In genomic region chr17:60639019-60639330, GRCh38 we compare ENCODE assay signal across 10 cellular contexts. TPM values are rescaled to one million over a fixed set of nuclear protein-coding genes. Genes with fewer than 3 reads are reported as not detected.
DNase-seq lines count a peak whose midpoint lies in the region; ATAC-seq, FAIRE-seq and TF ChIP-seq lines count a peak whose summit lies in the region.
"Had no signal": no experiment of that assay in that cellular context is flagged by ENCODE, and none has a peak within 500 bp of the region (broad histone marks: within the 10 kb centered on the region; RNA-seq: fewer than 3 reads in every experiment).

No MANE protein-coding gene starts in this region.

- H3K9ac ChIP-seq in HepG2 (ENCODE audit: insufficient read depth, low read depth, low read length), result no peak overlapping the region
- H3K9ac ChIP-seq in PC-3 (ENCODE audit: low read length), result no peak overlapping the region
- no peak overlapping the region for H3K9ac ChIP-seq in GM12878 (ENCODE audit: control insufficient read depth, insufficient read depth, low read length)

- SMC1A ChIA-PET in GM12878 (lab: Charles Lee; ENCODE audit: uncharacterized antibody, unreplicated experiment), result interaction anchor here (0.7 to 1.3 kb wide), 5 partner anchors 16 to 224 kb away, joined by 3 to 4 read pairs (median 4); no protein-coding TSS in a partner anchor

- H3K9me3 Mint-ChIP-seq in osteocyte (ENCODE audit: unreplicated experiment), result no peaks in the 10 kb centered on the region
- no peaks in the 10 kb centered on the region for H3K9me3 Mint-ChIP-seq in activated CD8-positive, alpha-beta T cell treated with anti-CD3 and anti-CD28 coated beads for 36 hours
- H3K9me3 Mint-ChIP-seq: T-cell had no signal

- H3K4me3 Mint-ChIP-seq in osteocyte (ENCODE audit: unreplicated experiment), result no peak overlapping the region
- no peak overlapping the region for H3K4me3 Mint-ChIP-seq in activated CD8-positive, alpha-beta T cell treated with anti-CD3 and anti-CD28 coated beads for 36 hours
- H3K4me3 Mint-ChIP-seq: T-cell had no signal

- H3K36me3 ChIP-seq in HepG2 (replicated peaks in 1 of 2; ENCODE audit: control insufficient read depth in 1 of 2, insufficient read depth in 2 of 2, low read length in 2 of 2) (peaks cover 15 to 42% of the 10 kb centered on the region in 2 experiments), right lobe of liver (peaks cover 0 to 19% (median 0%) of the 10 kb centered on the region in 4 donors), PC-3 (ENCODE audit: low read depth, low read length) (peaks cover 9% of the 10 kb centered on the region; the same call in 1 of the 2 replicates), GM12878 (ENCODE audit: control insufficient read depth in 2 of 2, insufficient read depth in 2 of 2, low read length in 1 of 2) (peaks cover 2 to 17% of the 10 kb centered on the region in 2 experiments)
- peaks cover 9% of the 10 kb centered on the region for H3K36me3 ChIP-seq in effector memory CD4-positive, alpha-beta T cell (ENCODE audit: control insufficient read depth, insufficient read depth, low read length)
- H3K36me3 ChIP-seq: SJCRH30 had no signal

- no peaks in the 10 kb centered on the region for H3K27me3 ChIP-seq in HepG2 (ENCODE audit: control insufficient read depth in 1 of 2, insufficient read depth in 2 of 2, low read length in 2 of 2)
- H3K27me3 ChIP-seq in right lobe of liver, result no peaks in the 10 kb centered on the region
- no peaks in the 10 kb centered on the region for H3K27me3 ChIP-seq in PC-3 (ENCODE audit: low read length)
- no peaks in the 10 kb centered on the region for H3K27me3 ChIP-seq in GM12878 (replicated peaks in 1 of 2; ENCODE audit: control insufficient read depth in 2 of 2, insufficient read depth in 2 of 2, low read length in 1 of 2)
- H3K27me3 ChIP-seq in effector memory CD4-positive, alpha-beta T cell (replicated peaks; ENCODE audit: control insufficient read depth, insufficient read depth, low read length, poor library complexity, severe bottlenecking), result no peaks in the 10 kb centered on the region
- H3K27me3 ChIP-seq: SJCRH30 had no signal

- RAD21 ChIA-PET in GM12878 (lab: Charles Lee; ENCODE audit: unreplicated experiment), result interaction anchor here (0.7 to 2.7 kb wide), 5 partner anchors 33 to 253 kb away, joined by 3 to 11 read pairs (median 3); partner anchors contain the start of gene PPM1D

- peaks cover 3% of the 10 kb centered on the region for H3F3A ChIP-seq in PC-3 (ENCODE audit: low read length, unreplicated experiment)

- H3K36me3 Mint-ChIP-seq in osteocyte (ENCODE audit: unreplicated experiment), result peaks cover 24% of the 10 kb centered on the region
- H3K36me3 Mint-ChIP-seq in activated CD8-positive, alpha-beta T cell treated with anti-CD3 and anti-CD28 coated beads for 36 hours (ENCODE audit: low read depth), result peaks cover 13% of the 10 kb centered on the region

- H3K27ac ChIP-seq in HepG2 (ENCODE audit: extremely low read length, insufficient read depth, low read length) (no peak overlapping the region), right lobe of liver (no peak overlapping the region), PC-3 (ENCODE audit: low read length) (no peak overlapping the region), GM12878 (ENCODE audit: control insufficient read depth, insufficient read depth) (no peak overlapping the region)
- no peak overlapping the region for H3K27ac ChIP-seq in effector memory CD4-positive, alpha-beta T cell (ENCODE audit: insufficient read depth, low read length, poor library complexity, severe bottlenecking)
- H3K27ac ChIP-seq: SJCRH30 had no signal

- H2AFZ ChIP-seq in HepG2 (ENCODE audit: low read length), result no peak overlapping the region
- H2AFZ ChIP-seq in PC-3 (ENCODE audit: low read length), result no peak overlapping the region
- H2AFZ ChIP-seq in GM12878 (ENCODE audit: control insufficient read depth, low read depth, low read length), result no peak overlapping the region

- H3K9me3 ChIP-seq in HepG2 (ENCODE audit: low read length) (no peaks in the 10 kb centered on the region), right lobe of liver (no peaks in the 10 kb centered on the region), PC-3 (ENCODE audit: low read length) (no peaks in the 10 kb centered on the region), GM12878 (replicated peaks; ENCODE audit: control insufficient read depth, insufficient read depth, low read length) (no peaks in the 10 kb centered on the region)
- H3K9me3 ChIP-seq in effector memory CD4-positive, alpha-beta T cell (ENCODE audit: control insufficient read depth, low read length), result no peaks in the 10 kb centered on the region
- H3K9me3 ChIP-seq: SJCRH30 had no signal

- peaks cover 20% of the 10 kb centered on the region for H3K79me2 ChIP-seq in HepG2 (ENCODE audit: insufficient read depth, low read length)
- H3K79me2 ChIP-seq in PC-3 (ENCODE audit: low read length), result peaks cover 19% of the 10 kb centered on the region; the same call in 1 of the 2 replicates
- H3K79me2 ChIP-seq in GM12878 (ENCODE audit: control insufficient read depth, insufficient read depth, low read length), result peaks cover 9% of the 10 kb centered on the region

- TF ChIP-seq CTCF in HepG2 (CRISPR knock-in tag; IDR thresholded peaks at IDR 0.05) (no peak), right lobe of liver (IDR thresholded peaks at IDR 0.05) (no peak), PC-3 (conservative IDR thresholded peaks at IDR 0.05; ENCODE audit: low read depth, low read length) (peak; percentile 6; the same call in 1 of the 2 replicates), GM12878 (IDR thresholded peaks at IDR 0.05 in 2 of 3, conservative IDR thresholded peaks at IDR 0.05 in 1 of 3; ENCODE audit: control insufficient read depth in 2 of 3, extremely low read depth in 1 of 3, insufficient read depth in 1 of 3, low read depth in 3 of 3, low read length in 3 of 3) (no peak), osteocyte (IDR thresholded peaks at IDR 0.05) (no peak)
- TF ChIP-seq CTCF in activated CD8-positive, alpha-beta T cell treated with anti-CD3 and anti-CD28 coated beads for 36 hours (IDR thresholded peaks at IDR 0.05), result no peak

- CTCF ChIA-PET in HepG2 (lab: Yijun Ruan, JAX; ENCODE audit: low intra/inter-chr PET ratio, low total read pairs) (interaction anchor here (1.1 to 1.8 kb wide), 4 partner anchors 53 to 496 kb away, joined by 3 to 5 read pairs (median 3); no protein-coding TSS in a partner anchor), PC-3 (lab: Charles Lee) (interaction anchor here (0.6 to 1.7 kb wide), 4 partner anchors 12 to 1015 kb away, joined by 3 to 12 read pairs (median 4); no protein-coding TSS in a partner anchor), GM12878 (lab: Yijun Ruan, JAX) (interaction anchor here (0.7 to 6.6 kb wide), 28 partner anchors 9 to 492 kb away, joined by 3 to 89 read pairs (median 5); partner anchors contain the start of genes APPBP2 and BCAS3)
- CTCF ChIA-PET in activated CD8-positive, alpha-beta T cell treated with anti-CD3 and anti-CD28 coated beads for 36 hours (lab: Charles Lee), result interaction anchor here (0.6 to 3.0 kb wide), 26 partner anchors 8 to 218 kb away, joined by 3 to 20 read pairs (median 4); partner anchors contain the start of genes APPBP2, BCAS3 and PPM1D

- peaks cover 18% of the 10 kb centered on the region for H4K20me1 ChIP-seq in HepG2 (ENCODE audit: insufficient read depth, low read length)
- H4K20me1 ChIP-seq in PC-3 (ENCODE audit: low read length), result peaks cover 5% of the 10 kb centered on the region; the same call in 1 of the 2 replicates
- no peaks in the 10 kb centered on the region for H4K20me1 ChIP-seq in GM12878 (ENCODE audit: control insufficient read depth, insufficient read depth)

- H3K4me3 ChIP-seq in HepG2 (replicated peaks in 1 of 3; ENCODE audit: insufficient read depth in 1 of 3, low read depth in 2 of 3, low read length in 3 of 3) (no peak overlapping the region), right lobe of liver (no peak overlapping the region), PC-3 (ENCODE audit: low read length) (no peak overlapping the region), GM12878 (no peak overlapping the region)
- no peak overlapping the region for H3K4me3 ChIP-seq in effector memory CD4-positive, alpha-beta T cell (ENCODE audit: insufficient read depth, low read depth, low read length, poor library complexity, severe bottlenecking)
- H3K4me3 ChIP-seq: SJCRH30 had no signal

- no peak for ATAC-seq in HepG2
- no peak for ATAC-seq in right lobe of liver
- no peak for ATAC-seq in PC-3
- no peak for ATAC-seq in GM12878
- ATAC-seq in activated CD8-positive, alpha-beta T cell treated with anti-CD3 and anti-CD28 coated beads for 36 hours, result no peak

- TF ChIP-seq RAD21 in HepG2 (CRISPR knock-in tag; IDR thresholded peaks at IDR 0.05) (no peak), GM12878 (IDR thresholded peaks at IDR 0.05; ENCODE audit: insufficient read depth, low read depth, low read length) (no peak)

- no peak overlapping the region for H3K4me2 ChIP-seq in HepG2 (ENCODE audit: low read depth, low read length)
- H3K4me2 ChIP-seq in PC-3 (ENCODE audit: low read length), result no peak overlapping the region
- H3K4me2 ChIP-seq in GM12878 (ENCODE audit: control insufficient read depth, insufficient read depth), result no peak overlapping the region

- H3K27me3 Mint-ChIP-seq in osteocyte (ENCODE audit: unreplicated experiment), result no peaks in the 10 kb centered on the region
- H3K27me3 Mint-ChIP-seq in activated CD8-positive, alpha-beta T cell treated with anti-CD3 and anti-CD28 coated beads for 36 hours, result no peaks in the 10 kb centered on the region
- H3K27me3 Mint-ChIP-seq: T-cell had no signal

- in situ Hi-C loops in HepG2 (cut with HindIII; ENCODE audit: extremely low pct_ligation_motif_present, low pct_unique_long_range_greater_than_20kb), result no loop called here
- in situ Hi-C loops in GM12878 (cut with MboI), result loop anchor here (5.0 to 25.0 kb wide), 2 partner anchors 217 to 502 kb away; partner anchors contain the start of genes CA4 and CHCT1

- no peak for FAIRE-seq in HepG2 (lab: Jason Lieb, UNC)
- no peak for FAIRE-seq in GM12878 (lab: Jason Lieb, UNC)

- TF ChIP-seq EP300 in HepG2 (IDR thresholded peaks at IDR 0.05; ENCODE audit: low read depth in 2 of 2, low read length in 2 of 2), result no peak
- no peak for TF ChIP-seq EP300 in HepG2 (CRISPR knock-in tag; IDR thresholded peaks at IDR 0.05; ENCODE audit: borderline replicate concordance)
- TF ChIP-seq EP300 in GM12878 (IDR thresholded peaks at IDR 0.05; ENCODE audit: borderline replicate concordance in 1 of 2, control insufficient read depth in 1 of 2, low read depth in 2 of 2, low read length in 2 of 2), result no peak

- TF ChIP-seq POLR2A in HepG2 (IDR thresholded peaks at IDR 0.05; ENCODE audit: insufficient read depth in 1 of 2, low read depth in 2 of 2, low read length in 2 of 2) (no peak), right lobe of liver (IDR thresholded peaks at IDR 0.05) (no peak), GM12878 (IDR thresholded peaks at IDR 0.05; ENCODE audit: low read depth, low read length) (no peak)

- BruUV-seq in HepG2 (replicated peaks; lab: Mats Ljungman, UMichigan), result no TSS peak
- BruUV-seq in PC-3 (replicated peaks; lab: Mats Ljungman, UMichigan), result no TSS peak
- BruUV-seq in GM12878 (replicated peaks; lab: Mats Ljungman, UMichigan), result no TSS peak

- POLR2A ChIA-PET in HepG2 (lab: Yijun Ruan, JAX) (interaction anchor here (1.0 to 1.5 kb wide), 2 partner anchors 39 to 113 kb away, joined by 4 read pairs; partner anchors contain the start of genes APPBP2 and PPM1D), PC-3 (lab: Charles Lee; ENCODE audit: unreplicated experiment) (interaction anchor here (0.7 kb wide), 1 partner anchor 185 kb away, joined by 4 read pairs; no protein-coding TSS in a partner anchor), GM12878 (lab: Charles Lee) (no interaction called here)
- POLR2A ChIA-PET in activated CD8-positive, alpha-beta T cell treated with anti-CD3 and anti-CD28 coated beads for 36 hours (lab: Charles Lee), result interaction anchor here (3.0 kb wide), 1 partner anchor 39 kb away, joined by 14 read pairs; the partner anchor contains the start of gene PPM1D

- peaks cover 14% of the 10 kb centered on the region for H3K4me1 Mint-ChIP-seq in osteocyte (ENCODE audit: unreplicated experiment)
- H3K4me1 Mint-ChIP-seq in activated CD8-positive, alpha-beta T cell treated with anti-CD3 and anti-CD28 coated beads for 36 hours (ENCODE audit: low read depth), result peaks cover 13% of the 10 kb centered on the region

- 73% methylated on average over 4 of the region's 4 CpGs for WGBS in HepG2 (ENCODE audit: low lambda C conversion rate)
- WGBS in right lobe of liver (ENCODE audit: insufficient coverage, low coverage, low lambda C conversion rate, missing lambda C conversion rate), result 70% methylated on average over 4 of the region's 4 CpGs
- 55% methylated on average over 4 of the region's 4 CpGs for WGBS in GM12878 (ENCODE audit: insufficient coverage, insufficient replicate concordance, low lambda C conversion rate, missing lambda C conversion rate)

- H3K9me2 ChIP-seq in PC-3 (replicated peaks; ENCODE audit: low read length), result no peaks in the 10 kb centered on the region

- H3K27ac Mint-ChIP-seq in osteocyte (ENCODE audit: unreplicated experiment), result no peak overlapping the region
- no peak overlapping the region for H3K27ac Mint-ChIP-seq in activated CD8-positive, alpha-beta T cell treated with anti-CD3 and anti-CD28 coated beads for 36 hours
- H3K27ac Mint-ChIP-seq: T-cell had no signal

- no peak for DNase-seq in HepG2 (ENCODE audit: low spot score)
- no peak for DNase-seq in right lobe of liver
- DNase-seq in PC-3, result no peak
- no peak for DNase-seq in GM12878 (ENCODE audit: low read depth, low spot score)
- peak; percentile 16 for DNase-seq in posterior vena cava (ENCODE audit: low spot score)
- DNase-seq in osteocyte (ENCODE audit: extremely low spot score, unreplicated experiment), result no peak
- no peak for DNase-seq in effector memory CD4-positive, alpha-beta T cell
- no peak for DNase-seq in activated CD8-positive, alpha-beta T cell treated with anti-CD3 and anti-CD28 coated beads for 36 hours

- intact Hi-C loops in HepG2 (cut with micrococcal nuclease; ENCODE audit: unreplicated experiment), result loop anchor here (2.0 kb wide), 2 partner anchors 38 to 218 kb away; partner anchors contain the start of gene PPM1D
- intact Hi-C loops in right lobe of liver (cut with DNase I), result no loop called here
- intact Hi-C loops in PC-3 (cut with micrococcal nuclease), result loop anchor here (2.0 to 10.0 kb wide), 3 partner anchors 114 to 202 kb away; no protein-coding TSS in a partner anchor
- intact Hi-C loops in GM12878 (cut with micrococcal nuclease; ENCODE audit: unreplicated experiment), result loop anchor here (2.0 to 10.0 kb wide), 3 partner anchors 38 to 494 kb away; partner anchors contain the start of genes CA4 and PPM1D
- intact Hi-C loops in posterior vena cava (cut with DNase I), result loop anchor here in 1 of 2 donors (10.0 kb wide), 1 partner anchor 64 kb away; no protein-coding TSS in a partner anchor
- intact Hi-C loops in activated CD8-positive, alpha-beta T cell treated with anti-CD3 and anti-CD28 coated beads for 36 hours (cut with micrococcal nuclease), result no loop called here

- H3K4me1 ChIP-seq in HepG2 (ENCODE audit: insufficient read depth, low read length) (0 out of 2 replicates have a peak, but pooled peaks cover 8% of the 10 kb centered on the region), right lobe of liver (no peaks in the 10 kb centered on the region), PC-3 (ENCODE audit: insufficient read depth, low read length) (peaks cover 13% of the 10 kb centered on the region), GM12878 (ENCODE audit: control insufficient read depth, insufficient read depth, low read length) (no peaks in the 10 kb centered on the region)
- no peaks in the 10 kb centered on the region for H3K4me1 ChIP-seq in effector memory CD4-positive, alpha-beta T cell (ENCODE audit: control insufficient read depth, insufficient read depth, low read length, poor library complexity, severe bottlenecking)
- H3K4me1 ChIP-seq: SJCRH30 had no signal

RNA-seq across cellular contexts. Expression of gene BCAS3, which starts 38.7 kb away (rescaled TPM):
- total RNA-seq in HepG2 (2016; rRNA removed; fragmentation: Illumina TruSeq; extraction: Trizol) (10.7 and 15.8 TPM in 2 replicates), right lobe of liver (10 to 100 TPM in 5 of 6 experiments, 1 to 10 TPM in 1; 9.2 to 22.1 (median 14.2) TPM), PC-3 (2014; rRNA removed) (25.9 and 36.9 TPM in 2 replicates), GM12878 (2014; rRNA removed) (5.5 and 9.8 TPM in 2 replicates), GM12878 (2014; rRNA removed; fragmentation: Illumina TruSeq; extraction: Trizol) (7.9 and 9.4 TPM in 2 replicates), GM12878 (2021) (6.2 and 6.9 TPM in 2 replicates), posterior vena cava (10 to 100 TPM; 22.5 to 23.6 TPM), osteocyte (35.7 and 43.4 TPM in 2 replicates)
- 11.9 and 13.0 TPM in 2 replicates for total RNA-seq in HepG2 (2016; cell fraction: cytosol; rRNA removed; fragmentation: Illumina TruSeq; extraction: Trizol; ENCODE audit: low read depth)
- total RNA-seq in HepG2 (2016; cell fraction: insoluble cytoplasmic fraction; rRNA removed; fragmentation: Illumina TruSeq; extraction: Trizol), result 11.0 and 12.0 TPM in 2 replicates
- total RNA-seq in HepG2 (2016; cell fraction: membrane; rRNA removed; fragmentation: Illumina TruSeq; extraction: Trizol), result 7.1 and 7.7 TPM in 2 replicates
- 25.1 and 30.0 TPM in 2 replicates for total RNA-seq in HepG2 (2016; cell fraction: nucleus; rRNA removed; fragmentation: Illumina TruSeq; extraction: Trizol)
- polyA plus RNA-seq in HepG2 (2011; rRNA removed) (11.2 and 11.4 TPM in 2 replicates), GM12878 (2011; rRNA removed) (7.2 and 11.0 TPM in 2 replicates), GM12878 (2014; fragmentation: Illumina TruSeq; extraction: Trizol) (4.6 and 8.2 TPM in 2 replicates), GM12878 (2014; fragmentation: Nextera tagmentation; extraction: Ambion mirVana) (1 to 10 TPM; 2.1 to 3.5 TPM), GM12878 (2014; rRNA removed) (7.3 and 8.5 TPM in 2 replicates), GM12878 (2016; fragmentation: Nextera tagmentation; extraction: Ambion mirVana) (1 to 10 TPM; 6.4 to 8.5 TPM)
- polyA plus RNA-seq in HepG2 (2011; cell fraction: cytosol; rRNA removed), result 9.4 and 12.9 TPM in 2 replicates
- 12.5 and 13.3 TPM in 2 replicates for polyA plus RNA-seq in HepG2 (2011; cell fraction: nucleus; rRNA removed)
- polyA plus RNA-seq in HepG2 (2012), result 11.9 and 12.7 TPM in 2 replicates
- 1.1 and 1.4 TPM in 2 replicates for polyA plus RNA-seq in HepG2 (2016; cell fraction: cytosol; fragmentation: Illumina TruSeq; extraction: Trizol; ENCODE audit: low read depth)
- 14.1 and 15.6 TPM in 2 replicates for polyA plus RNA-seq in HepG2 (2016; cell fraction: insoluble cytoplasmic fraction; fragmentation: Illumina TruSeq; extraction: Trizol; ENCODE audit: low read depth)
- polyA plus RNA-seq in HepG2 (2016; cell fraction: membrane; fragmentation: Illumina TruSeq; extraction: Trizol; ENCODE audit: low read depth), result 2.8 and 3.3 TPM in 2 replicates
- polyA plus RNA-seq in HepG2 (2016; cell fraction: nucleus; fragmentation: Illumina TruSeq; extraction: Trizol; ENCODE audit: insufficient read depth, low read depth), result 5.2 and 5.6 TPM in 2 replicates
- 109 and 128 TPM in 2 replicates for polyA minus RNA-seq in HepG2 (2011; rRNA and poly(A)+ RNA removed; ENCODE audit: low replicate concordance)
- 16.8 and 32.3 TPM in 2 replicates for polyA minus RNA-seq in HepG2 (2011; cell fraction: cytosol; rRNA and poly(A)+ RNA removed)
- polyA minus RNA-seq in HepG2 (2011; cell fraction: nucleus; rRNA and poly(A)+ RNA removed), result 127 and 156 TPM in 2 replicates
- total RNA-seq in GM12878 (2013; cell fraction: nucleolus; rRNA removed), result 113 and 125 TPM in 2 replicates
- polyA plus RNA-seq in GM12878 (2011; ENCODE audit: low read depth), result 2.4 TPM
- 6.2 and 7.5 TPM in 2 replicates for polyA plus RNA-seq in GM12878 (2011; cell fraction: cytosol; rRNA removed)
- 8.3 and 9.5 TPM in 2 replicates for polyA plus RNA-seq in GM12878 (2011; cell fraction: nucleus; rRNA removed)
- 4.6 and 5.2 TPM in 2 replicates for polyA plus RNA-seq in GM12878 (2012)
- polyA minus RNA-seq in GM12878 (2011; rRNA and poly(A)+ RNA removed), result 61.5 and 83.3 TPM in 2 replicates
- 6.3 and 8.3 TPM in 2 replicates for polyA minus RNA-seq in GM12878 (2011; cell fraction: cytosol; rRNA and poly(A)+ RNA removed)
- 45.0 and 67.3 TPM in 2 replicates for polyA minus RNA-seq in GM12878 (2011; cell fraction: nucleus; rRNA and poly(A)+ RNA removed)
- total RNA-seq in activated CD8-positive, alpha-beta T cell treated with anti-CD3 and anti-CD28 coated beads for 36 hours, result 1 to 10 TPM; 5.1 to 6.9 TPM

RNA-seq across cellular contexts. Expression of gene PPM1D, which starts 39.0 kb away (rescaled TPM):
- total RNA-seq in HepG2 (2016; rRNA removed; fragmentation: Illumina TruSeq; extraction: Trizol), result 26.2 and 32.3 TPM in 2 replicates
- total RNA-seq in HepG2 (2016; cell fraction: cytosol; rRNA removed; fragmentation: Illumina TruSeq; extraction: Trizol; ENCODE audit: low read depth), result 24.3 and 34.3 TPM in 2 replicates
- 26.8 and 33.7 TPM in 2 replicates for total RNA-seq in HepG2 (2016; cell fraction: insoluble cytoplasmic fraction; rRNA removed; fragmentation: Illumina TruSeq; extraction: Trizol)
- total RNA-seq in HepG2 (2016; cell fraction: membrane; rRNA removed; fragmentation: Illumina TruSeq; extraction: Trizol), result 16.7 and 17.3 TPM in 2 replicates
- 18.8 and 22.5 TPM in 2 replicates for total RNA-seq in HepG2 (2016; cell fraction: nucleus; rRNA removed; fragmentation: Illumina TruSeq; extraction: Trizol)
- polyA plus RNA-seq in HepG2 (2011; rRNA removed), result 7.3 and 8.0 TPM in 2 replicates
- 5.0 and 7.2 TPM in 2 replicates for polyA plus RNA-seq in HepG2 (2011; cell fraction: cytosol; rRNA removed)
- 3.7 and 4.9 TPM in 2 replicates for polyA plus RNA-seq in HepG2 (2011; cell fraction: nucleus; rRNA removed)
- 11.2 and 12.0 TPM in 2 replicates for polyA plus RNA-seq in HepG2 (2012)
- polyA plus RNA-seq in HepG2 (2016; cell fraction: cytosol; fragmentation: Illumina TruSeq; extraction: Trizol; ENCODE audit: low read depth), result 2.3 and 2.4 TPM in 2 replicates
- polyA plus RNA-seq in HepG2 (2016; cell fraction: insoluble cytoplasmic fraction; fragmentation: Illumina TruSeq; extraction: Trizol; ENCODE audit: low read depth), result 39.7 and 39.9 TPM in 2 replicates
- polyA plus RNA-seq in HepG2 (2016; cell fraction: membrane; fragmentation: Illumina TruSeq; extraction: Trizol; ENCODE audit: low read depth), result 7.4 and 8.2 TPM in 2 replicates
- polyA plus RNA-seq in HepG2 (2016; cell fraction: nucleus; fragmentation: Illumina TruSeq; extraction: Trizol; ENCODE audit: insufficient read depth, low read depth), result 26.4 and 26.9 TPM in 2 replicates
- 11.5 and 16.5 TPM in 2 replicates for polyA minus RNA-seq in HepG2 (2011; rRNA and poly(A)+ RNA removed; ENCODE audit: low replicate concordance)
- 6.4 and 7.6 TPM in 2 replicates for polyA minus RNA-seq in HepG2 (2011; cell fraction: cytosol; rRNA and poly(A)+ RNA removed)
- polyA minus RNA-seq in HepG2 (2011; cell fraction: nucleus; rRNA and poly(A)+ RNA removed), result 9.3 and 11.1 TPM in 2 replicates
- 1 to 10 TPM; 4.9 to 5.6 (median 5.4) TPM for total RNA-seq in right lobe of liver
- 8.2 and 8.4 TPM in 2 replicates for total RNA-seq in PC-3 (2014; rRNA removed)
- 13.2 and 14.1 TPM in 2 replicates for total RNA-seq in GM12878 (2013; cell fraction: nucleolus; rRNA removed)
- 7.2 and 9.0 TPM in 2 replicates for total RNA-seq in GM12878 (2014; rRNA removed)
- total RNA-seq in GM12878 (2014; rRNA removed; fragmentation: Illumina TruSeq; extraction: Trizol), result 12.3 and 12.8 TPM in 2 replicates
- 15.9 and 16.9 TPM in 2 replicates for total RNA-seq in GM12878 (2021)
- polyA plus RNA-seq in GM12878 (2011; ENCODE audit: low read depth), result 4.2 TPM
- 9.2 and 9.3 TPM in 2 replicates for polyA plus RNA-seq in GM12878 (2011; rRNA removed)
- polyA plus RNA-seq in GM12878 (2011; cell fraction: cytosol; rRNA removed), result 6.8 and 6.9 TPM in 2 replicates
- 5.9 and 7.8 TPM in 2 replicates for polyA plus RNA-seq in GM12878 (2011; cell fraction: nucleus; rRNA removed)
- polyA plus RNA-seq in GM12878 (2012), result 6.1 TPM in 2 replicates
- polyA plus RNA-seq in GM12878 (2014; fragmentation: Illumina TruSeq; extraction: Trizol), result 12.3 and 18.1 TPM in 2 replicates
- 1 to 10 TPM; 1.9 to 3.5 TPM for polyA plus RNA-seq in GM12878 (2014; fragmentation: Nextera tagmentation; extraction: Ambion mirVana)
- 7.9 and 10.6 TPM in 2 replicates for polyA plus RNA-seq in GM12878 (2014; rRNA removed)
- polyA plus RNA-seq in GM12878 (2016; fragmentation: Nextera tagmentation; extraction: Ambion mirVana), result 10 to 100 TPM; 17.5 to 20.8 TPM
- polyA minus RNA-seq in GM12878 (2011; rRNA and poly(A)+ RNA removed), result 11.6 and 13.4 TPM in 2 replicates
- polyA minus RNA-seq in GM12878 (2011; cell fraction: cytosol; rRNA and poly(A)+ RNA removed), result 3.4 and 6.0 TPM in 2 replicates
- polyA minus RNA-seq in GM12878 (2011; cell fraction: nucleus; rRNA and poly(A)+ RNA removed), result 7.0 and 13.2 TPM in 2 replicates
- 10 to 100 TPM in 1 of 2 donors, 1 to 10 TPM in 1; 9.1 to 11.5 TPM for total RNA-seq in posterior vena cava
- 21.1 and 22.1 TPM in 2 replicates for total RNA-seq in osteocyte
- total RNA-seq in activated CD8-positive, alpha-beta T cell treated with anti-CD3 and anti-CD28 coated beads for 36 hours, result 10 to 100 TPM; 11.6 to 12.3 TPM

Comparison
In these comparisons a context has a peak if more than half of its experiments do, and no peak if none do; other contexts are left out.
1. intact Hi-C loops: an anchor here in HepG2 (2.0 kb wide), PC-3 (2.0 to 10.0 kb wide) and GM12878 (2.0 to 10.0 kb wide); none called in right lobe of liver and activated CD8-positive, alpha-beta T cell treated with anti-CD3 and anti-CD28 coated beads for 36 hours.